31 cellular contexts compared by ENCODE assay signal in the genomic region with DNA sequence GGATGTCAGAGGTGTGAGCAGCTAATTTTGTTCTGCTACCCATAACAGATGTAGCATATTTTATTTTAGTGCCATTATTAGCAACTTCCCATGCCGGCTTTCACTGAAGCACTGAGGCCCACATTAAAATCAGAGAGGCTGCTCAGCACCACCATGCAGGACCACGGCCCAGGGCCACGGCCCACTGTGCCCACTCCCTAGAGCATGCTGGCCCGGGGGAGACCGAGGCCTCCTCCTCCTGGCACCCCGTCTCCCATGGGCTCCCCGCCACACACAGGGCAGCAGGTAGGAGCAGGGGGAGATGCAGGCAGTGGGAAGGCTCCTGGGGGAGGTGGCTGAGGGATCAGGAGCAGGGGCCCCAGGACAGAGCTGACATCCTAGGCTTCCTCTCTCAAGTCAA. TPM values are rescaled to one million over a fixed set of nuclear protein-coding genes. Genes with fewer than 3 reads are reported as not detected.
"Had no signal": no experiment of that assay in that cellular context is flagged by ENCODE, and none has a peak within 500 bp of the region (broad histone marks: within the 10 kb centered on the region; RNA-seq: fewer than 3 reads in every experiment).

No MANE protein-coding gene starts in this region.

- H3K9me3 Mint-ChIP-seq: immature natural killer cell; nephron; neural crest cell; stimulated activated memory B cell treated with anti-CD40 and anti-IgM and Interleukin-4, amounts not matched to agents 10 μg/mL and 1 μg/mL and 100 μg/mL, for 72 hours; stimulated activated naive CD8-positive, alpha-beta T cell treated with anti-CD3 and anti-CD28 coated beads, Interleukin-15, amount 100 ng/mL, for 72 hours had no signal

- H3K4me3 Mint-ChIP-seq: immature natural killer cell; naive thymus-derived CD8-positive, alpha-beta T cell; nephron; neural crest cell; stimulated activated memory B cell treated with anti-CD40 and anti-IgM and Interleukin-4, amounts not matched to agents 10 μg/mL and 1 μg/mL and 100 μg/mL, for 72 hours; stimulated activated naive CD8-positive, alpha-beta T cell treated with anti-CD3 and anti-CD28 coated beads, Interleukin-15, amount 100 ng/mL, for 72 hours had no signal

- H3K27ac ChIP-seq: left lung, lower lobe of right lung, neutrophil, parathyroid adenoma, psoas muscle, right lobe of liver, thoracic aorta, tibial artery, upper lobe of right lung had no signal

- H3K27me3 Mint-ChIP-seq: naive thymus-derived CD8-positive, alpha-beta T cell; stimulated activated memory B cell treated with anti-CD40 and anti-IgM and Interleukin-4, amounts not matched to agents 10 μg/mL and 1 μg/mL and 100 μg/mL, for 72 hours; stimulated activated naive CD8-positive, alpha-beta T cell treated with anti-CD3 and anti-CD28 coated beads, Interleukin-15, amount 100 ng/mL, for 72 hours had no signal

- DNase-seq: hypothalamus; immature natural killer cell; kidney; left colon; lower lobe of right lung; mesenchymal stem cell; naive thymus-derived CD8-positive, alpha-beta T cell; occipital lobe; psoas muscle; right lobe of liver; stimulated activated CD4-positive, alpha-beta T cell treated with anti-CD3 and anti-CD28 coated beads, Interleukin-1b, Interleukin-23, amount 100 ng/mL, for 48 hours; stimulated activated CD4-positive, alpha-beta T cell treated with anti-CD3 and anti-CD28 coated beads, Interleukin-2, amount 100 ng/mL, for 48 hours; stimulated activated CD4-positive, alpha-beta T cell treated with anti-CD3 and anti-CD28 coated beads, Interleukin-4, amount 100 ng/mL, for 4 hours; stimulated activated CD8-positive, alpha-beta memory T cell treated with anti-CD3 and anti-CD28 coated beads, Interleukin-4, amount 100 ng/mL, for 48 hours; stimulated activated naive CD4-positive, alpha-beta T cell treated with Interleukin-2 at 50 U/mL for 16 hours; stimulated activated naive CD8-positive, alpha-beta T cell treated with anti-CD3 and anti-CD28 coated beads, Interleukin-15, amount 100 ng/mL, for 72 hours; substantia nigra; tibial artery; upper lobe of right lung had no signal

- H3K4me1 Mint-ChIP-seq: nephron; neural crest cell; stimulated activated memory B cell treated with anti-CD40 and anti-IgM and Interleukin-4, amounts not matched to agents 10 μg/mL and 1 μg/mL and 100 μg/mL, for 72 hours had no signal

- ATAC-seq: left lung; lower lobe of right lung; naive thymus-derived CD8-positive, alpha-beta T cell; psoas muscle; stimulated activated memory B cell treated with anti-CD40 and anti-IgM and Interleukin-4, amounts not matched to agents 10 μg/mL and 1 μg/mL and 100 μg/mL, for 72 hours; stimulated activated naive CD8-positive, alpha-beta T cell treated with anti-CD3 and anti-CD28 coated beads, Interleukin-15, amount 100 ng/mL, for 72 hours; upper lobe of right lung had no signal

- H3K27ac Mint-ChIP-seq: immature natural killer cell; nephron; stimulated activated memory B cell treated with anti-CD40 and anti-IgM and Interleukin-4, amounts not matched to agents 10 μg/mL and 1 μg/mL and 100 μg/mL, for 72 hours had no signal

RNA-seq across cellular contexts. Expression of gene EMX1, which starts 31.1 kb away (rescaled TPM):
- total RNA-seq: left lung; lower lobe of right lung; mammary epithelial cell; naive thymus-derived CD8-positive, alpha-beta T cell; neural crest cell; osteocyte; posterior vena cava; psoas muscle; skeletal muscle tissue; smooth muscle cell; thoracic aorta; upper lobe of right lung had no signal
